In genomic region chr3:38242812-38243211, GRCh38 we compare ENCODE assay signal across 13 cellular contexts. TPM values are rescaled to one million over a fixed set of nuclear protein-coding genes. Genes with fewer than 3 reads are reported as not detected.
"Had no signal": no experiment of that assay in that cellular context is flagged by ENCODE, and none has a peak within 500 bp of the region (broad histone marks: within the 10 kb centered on the region; RNA-seq: fewer than 3 reads in every experiment).

No MANE protein-coding gene starts in this region.

RNA-seq across cellular contexts. Expression of gene SLC22A13, which starts 22.8 kb away (rescaled TPM):
- total RNA-seq: kidney epithelial cell, left ventricle myocardium inferior, left ventricle myocardium superior, mononuclear cell had no signal
- polyA plus RNA-seq: immature natural killer cell; naive thymus-derived CD4-positive, alpha-beta T cell had no signal

RNA-seq across cellular contexts. Expression of gene SLC22A14, which starts 39.3 kb away (rescaled TPM):
- total RNA-seq: left colon, left lobe of liver, left ventricle myocardium inferior, left ventricle myocardium superior, lower lobe of right lung, lung, lung microvascular endothelial cell had no signal
- polyA plus RNA-seq: immature natural killer cell; liver; naive thymus-derived CD4-positive, alpha-beta T cell; naive thymus-derived CD8-positive, alpha-beta T cell had no signal
